ENCODE assay signal across 8 cellular contexts in the genomic region with DNA sequence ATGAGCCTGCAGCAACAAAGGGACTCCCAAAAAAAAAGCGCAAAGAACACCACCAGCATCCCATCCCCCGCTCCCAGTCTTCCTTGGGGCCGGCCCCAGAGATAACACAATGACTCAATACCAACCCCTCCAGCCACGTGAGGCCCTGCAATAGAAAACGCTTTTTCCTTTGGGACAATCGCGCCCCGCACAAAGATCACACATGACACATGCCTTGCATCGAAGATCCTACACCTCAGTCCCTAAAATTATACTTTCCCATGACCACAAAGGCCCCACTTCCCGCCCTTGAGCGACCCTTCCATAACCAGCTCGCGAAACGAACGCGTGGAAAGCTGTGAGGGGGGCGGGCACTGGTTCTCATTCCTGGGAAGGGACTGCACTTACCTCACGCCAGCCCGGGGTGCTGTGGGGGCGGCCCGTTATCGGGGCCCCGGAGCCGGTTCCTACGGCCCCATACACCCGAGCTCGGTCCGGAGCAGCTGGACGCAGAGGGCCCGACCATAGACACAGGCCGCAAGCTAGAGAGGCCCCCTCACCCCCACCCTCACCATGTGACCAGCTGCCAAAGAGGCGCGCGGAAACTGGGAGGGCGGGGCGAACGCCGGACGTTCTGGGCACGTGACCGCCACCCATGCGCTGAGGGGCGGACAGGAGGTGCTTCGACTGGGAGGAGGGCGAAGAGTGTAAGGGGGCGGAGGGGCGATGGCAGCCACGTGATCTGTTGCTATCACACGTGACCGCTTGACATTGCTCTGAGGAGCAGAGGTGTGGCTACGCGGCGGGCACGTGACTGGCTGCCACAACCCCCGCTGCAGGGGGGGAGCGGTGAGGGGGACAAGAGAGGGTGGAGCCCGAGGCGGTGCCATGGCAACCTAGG. TPM values are rescaled to one million over a fixed set of nuclear protein-coding genes. Genes with fewer than 3 reads are reported as not detected.
DNase-seq lines count a peak whose midpoint lies in the region; ATAC-seq and TF ChIP-seq lines count a peak whose summit lies in the region.

A gene (minus strand): TSS at position 523 of the 880 bp plus-strand sequence. CDS start 593 bp downstream, outside the sequence.

- peaks cover 8% of the 10 kb centered on the region for H3K4me1 ChIP-seq in RWPE2 (ENCODE audit: insufficient read depth, poor library complexity, severe bottlenecking)

- H3K27me3 ChIP-seq in RWPE2 (ENCODE audit: insufficient read depth, poor library complexity, severe bottlenecking) = no peaks in the 10 kb centered on the region

- TF ChIP-seq CTCF in RWPE2 (IDR thresholded peaks at IDR 0.05; ENCODE audit: poor library complexity, severe bottlenecking) (no peak), fibroblast of mammary gland (conservative IDR thresholded peaks at IDR 0.05; ENCODE audit: control insufficient read depth, insufficient read depth, low read depth, low read length) (no peak)

- peak within 1 kb of the TSS; percentile 94 for H3K4me3 Mint-ChIP-seq in activated T-helper 2 cell treated with anti-CD3 and anti-CD28 coated beads, Interferon-gamma antibody, Interleukin-2, Interleukin-4, amounts not matched to agents 10 μg/mL and 5 μg/mL and 100 μg/mL, durations not matched to agents 14 hours and 24 hours and 36 hours (ENCODE audit: low read depth)
- H3K4me3 Mint-ChIP-seq in naive thymus-derived CD8-positive, alpha-beta T cell = peak within 1 kb of the TSS; percentile 89 to 96 (median 94)

- peaks cover 2% of the 10 kb centered on the region for H3K27me3 Mint-ChIP-seq in activated T-helper 2 cell treated with anti-CD3 and anti-CD28 coated beads, Interferon-gamma antibody, Interleukin-2, Interleukin-4, amounts not matched to agents 10 μg/mL and 5 μg/mL and 100 μg/mL, durations not matched to agents 14 hours and 24 hours and 36 hours (ENCODE audit: low read depth)
- no peaks in the 10 kb centered on the region for H3K27me3 Mint-ChIP-seq in naive thymus-derived CD8-positive, alpha-beta T cell

- intact Hi-C loops in activated T-helper 2 cell treated with anti-CD3 and anti-CD28 coated beads, Interferon-gamma antibody, Interleukin-2, Interleukin-4, amounts not matched to agents 10 μg/mL and 5 μg/mL and 100 μg/mL, durations not matched to agents 14 hours and 24 hours and 36 hours (cut with micrococcal nuclease) = loop anchor here (1.0 kb wide), 5 partner anchors 8 to 230 kb away; a partner anchor contains a TSS

- no peaks in the 10 kb centered on the region for H3K9me3 ChIP-seq in RWPE2 (ENCODE audit: severe bottlenecking)

- H3K36me3 Mint-ChIP-seq in activated T-helper 2 cell treated with anti-CD3 and anti-CD28 coated beads, Interferon-gamma antibody, Interleukin-2, Interleukin-4, amounts not matched to agents 10 μg/mL and 5 μg/mL and 100 μg/mL, durations not matched to agents 14 hours and 24 hours and 36 hours (ENCODE audit: low read depth) = peaks cover 51% of the 10 kb centered on the region
- H3K36me3 Mint-ChIP-seq in naive thymus-derived CD8-positive, alpha-beta T cell = peaks cover 0 to 34% (median 8%) of the 10 kb centered on the region in 3 donors

- peak within 1 kb of the TSS; percentile 92 for H3K27ac Mint-ChIP-seq in activated T-helper 2 cell treated with anti-CD3 and anti-CD28 coated beads, Interferon-gamma antibody, Interleukin-2, Interleukin-4, amounts not matched to agents 10 μg/mL and 5 μg/mL and 100 μg/mL, durations not matched to agents 14 hours and 24 hours and 36 hours
- H3K27ac Mint-ChIP-seq in naive thymus-derived CD8-positive, alpha-beta T cell = peak within 1 kb of the TSS; percentile 91 to 100 (median 97)

- no peaks in the 10 kb centered on the region for H3K9me3 Mint-ChIP-seq in activated T-helper 2 cell treated with anti-CD3 and anti-CD28 coated beads, Interferon-gamma antibody, Interleukin-2, Interleukin-4, amounts not matched to agents 10 μg/mL and 5 μg/mL and 100 μg/mL, durations not matched to agents 14 hours and 24 hours and 36 hours
- no peaks in the 10 kb centered on the region for H3K9me3 Mint-ChIP-seq in naive thymus-derived CD8-positive, alpha-beta T cell

- H3K4me1 Mint-ChIP-seq in activated T-helper 2 cell treated with anti-CD3 and anti-CD28 coated beads, Interferon-gamma antibody, Interleukin-2, Interleukin-4, amounts not matched to agents 10 μg/mL and 5 μg/mL and 100 μg/mL, durations not matched to agents 14 hours and 24 hours and 36 hours (ENCODE audit: low read depth) = peaks cover 50% of the 10 kb centered on the region
- H3K4me1 Mint-ChIP-seq in naive thymus-derived CD8-positive, alpha-beta T cell = peaks cover 40 to 57% (median 52%) of the 10 kb centered on the region in 4 donors

- H3K36me3 ChIP-seq in RWPE2 (ENCODE audit: low read depth) = peaks cover 42% of the 10 kb centered on the region

- DNase-seq in EH (ENCODE audit: low read depth) = peak; percentile 100
- DNase-seq in H4 (ENCODE audit: low spot score) = peak; percentile 99
- DNase-seq in LoVo (ENCODE audit: low spot score) = peak; percentile 100
- DNase-seq in RWPE2 (ENCODE audit: low spot score) = peak; percentile 99
- peak; percentile 99 for DNase-seq in activated T-helper 2 cell treated with anti-CD3 and anti-CD28 coated beads, Interferon-gamma antibody, Interleukin-2, Interleukin-4, amounts not matched to agents 10 μg/mL and 5 μg/mL and 100 μg/mL, durations not matched to agents 14 hours and 24 hours and 36 hours (ENCODE audit: low spot score)
- peak; percentile 99 for DNase-seq in fibroblast of mammary gland (ENCODE audit: low read depth)
- DNase-seq in naive thymus-derived CD8-positive, alpha-beta T cell = peak; percentile 94 to 100 (median 99)
- DNase-seq in stimulated activated naive CD4-positive, alpha-beta T cell (lab: John Stamatoyannopoulos, UW) = peak; percentile 95 to 99 (median 98)

- H3K4me3 ChIP-seq in RWPE2 (ENCODE audit: severe bottlenecking) = peak within 1 kb of the TSS; percentile 82
- peak within 1 kb of the TSS; percentile 89 for H3K4me3 ChIP-seq in fibroblast of mammary gland (ENCODE audit: control insufficient read depth, low read depth, low read length)

- POLR2A ChIA-PET in naive thymus-derived CD8-positive, alpha-beta T cell (lab: Charles Lee) = interaction anchor here (0.6 to 1.2 kb wide), 9 partner anchors 10 to 640 kb away, joined by 3 to 13 read pairs (median 4); a partner anchor contains a TSS

- ATAC-seq in RWPE2 (ENCODE audit: low read depth) = peak; percentile 69
- ATAC-seq in naive thymus-derived CD8-positive, alpha-beta T cell = peak; percentile 60 to 78

- peak within 1 kb of the TSS; percentile 65 for H3K27ac ChIP-seq in RWPE2 (ENCODE audit: poor library complexity, severe bottlenecking)

RNA-seq across cellular contexts. Expression of the gene that starts here (rescaled TPM):
- 298 and 323 TPM in 2 replicates for total RNA-seq in H4 (2014; rRNA removed; shearing (Covaris generic))
- total RNA-seq in activated T-helper 2 cell treated with anti-CD3 and anti-CD28 coated beads, Interferon-gamma antibody, Interleukin-2, Interleukin-4, amounts not matched to agents 10 μg/mL and 5 μg/mL and 100 μg/mL, durations not matched to agents 14 hours and 24 hours and 36 hours = 180 and 201 TPM in 2 replicates
- total RNA-seq in naive thymus-derived CD8-positive, alpha-beta T cell = 10 to 100 TPM; 44.6 to 49.0 TPM
- 100 to 1,000 TPM in 1 of 3 donors, 10 to 100 TPM in 2; 71.3 to 101 (median 80.5) TPM for polyA plus RNA-seq in naive thymus-derived CD8-positive, alpha-beta T cell

Comparison
In these comparisons a context has a peak if more than half of its experiments do, and no peak if none do; other contexts are left out.
1. Peak in every context shown above with its lines: DNase-seq, ATAC-seq, H3K4me3 ChIP-seq and H3K27ac ChIP-seq.